In the genomic region with DNA sequence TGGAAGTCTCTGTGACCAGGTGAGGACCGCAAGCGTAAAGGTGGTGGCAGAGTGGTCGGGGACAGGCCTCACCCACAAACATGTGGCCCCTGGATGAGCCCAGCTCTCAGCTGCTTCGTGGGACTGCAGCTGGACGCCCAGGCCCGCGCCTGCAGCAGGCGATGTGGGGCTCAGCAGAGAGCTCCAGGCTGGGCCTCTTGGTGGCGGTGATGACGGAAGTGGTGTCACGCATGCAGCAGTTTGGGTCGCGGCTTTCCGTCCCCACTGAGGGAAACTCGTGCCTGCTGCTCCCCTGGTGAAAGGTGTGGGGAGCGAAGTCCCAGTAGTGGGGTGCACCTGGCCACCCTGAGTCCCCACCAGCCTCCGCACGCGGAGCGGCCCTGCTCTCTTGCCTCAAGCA, we compare ENCODE assay signal across 34 cellular contexts. TPM values are rescaled to one million over a fixed set of nuclear protein-coding genes. Genes with fewer than 3 reads are reported as not detected.
"Had no signal": no experiment of that assay in that cellular context is flagged by ENCODE, and none has a peak within 500 bp of the region (broad histone marks: within the 10 kb centered on the region; RNA-seq: fewer than 3 reads in every experiment).

No MANE protein-coding gene starts in this region.

- H3K4me3 ChIP-seq: ascending aorta, cardiac muscle cell, Peyer's patch had no signal

- H3K27ac Mint-ChIP-seq: activated B cell treated with CpG ODN at 0.5 μM for 24 hours; activated CD4-positive, alpha-beta memory T cell treated with anti-CD3 and anti-CD28 coated beads for 36 hours; activated naive CD4-positive, alpha-beta T cell treated with anti-CD3 and anti-CD28 coated beads for 36 hours; activated naive CD4-positive, alpha-beta T cell treated with anti-CD3 and anti-CD28 coated beads, Interleukin-2, amount 50 U/mL, for 72 hours; activated T-helper 1 cell treated with anti-CD3 and anti-CD28 coated beads, Interleukin-12 subunit alpha, Interleukin-12 subunit beta, Interleukin-2, Interleukin-4 antibody, amounts not matched to agents 30 ng/mL and 10 ng/mL and 1 ng/mL, durations not matched to agents 14 hours and 24 hours and 36 hours had no signal

- DNase-seq: activated B cell treated with CpG ODN at 0.5 μM for 24 hours; activated CD4-positive, alpha-beta memory T cell treated with anti-CD3 and anti-CD28 coated beads for 36 hours; activated CD4-positive, alpha-beta T cell treated with anti-CD3 and anti-CD28 coated beads for 4 hours; activated CD4-positive, alpha-beta T cell treated with anti-CD3 and anti-CD28 coated beads, Interleukin-2, amount 50 U/mL, for 1 hour; activated CD4-positive, CD25-positive, alpha-beta regulatory T cell treated with anti-CD3 and anti-CD28 coated beads, Interleukin-2, amount 50 U/mL, for 72 hours; activated CD8-positive, alpha-beta memory T cell treated with anti-CD3 and anti-CD28 coated beads, Interleukin-2, amount 50 U/mL, for 4 hours; activated gamma-delta T cell treated with Interleukin-2 at 50 U/mL for 16 hours; activated naive CD4-positive, alpha-beta T cell treated with anti-CD3 and anti-CD28 coated beads for 36 hours; activated T-cell treated with anti-CD3 and anti-CD28 coated beads for 4 hours; activated T-cell treated with anti-CD3 and anti-CD28 coated beads, Interleukin-2, amount 50 U/mL, for 4 hours; amniotic stem cell; Karpas-422; NCI-H1048; NCI-H1105 treated with DMSO at 0.1 percent for 48 hours; NCI-H1436; NCI-H1930; NCI-H2081 treated with DMSO at 0.1 percent for 48 hours; NCI-H226; NCI-H446 treated with DMSO at 0.1 percent for 48 hours; NCI-H524; PC-3; Peyer's patch; RPMI8226; SW 1271; T-helper 1 cell; T-helper 2 cell; T-helper 9 cell had no signal

- H3K4me1 ChIP-seq: ascending aorta had no signal

- H3K4me3 Mint-ChIP-seq: activated B cell treated with CpG ODN at 0.5 μM for 24 hours; activated CD4-positive, alpha-beta memory T cell treated with anti-CD3 and anti-CD28 coated beads for 36 hours; activated naive CD4-positive, alpha-beta T cell treated with anti-CD3 and anti-CD28 coated beads for 36 hours; activated T-cell treated with anti-CD3 and anti-CD28 coated beads, Interleukin-2, amount 50 U/mL, for 4 hours; activated T-helper 1 cell treated with anti-CD3 and anti-CD28 coated beads, Interleukin-12 subunit alpha, Interleukin-12 subunit beta, Interleukin-2, Interleukin-4 antibody, amounts not matched to agents 30 ng/mL and 10 ng/mL and 1 ng/mL, durations not matched to agents 14 hours and 24 hours and 36 hours; central memory CD8-positive, alpha-beta T cell had no signal

- H3K9me3 Mint-ChIP-seq: activated B cell treated with CpG ODN at 0.5 μM for 24 hours; activated CD4-positive, alpha-beta memory T cell treated with anti-CD3 and anti-CD28 coated beads for 36 hours; activated naive CD4-positive, alpha-beta T cell treated with anti-CD3 and anti-CD28 coated beads for 36 hours; activated naive CD4-positive, alpha-beta T cell treated with anti-CD3 and anti-CD28 coated beads, Interleukin-2, amount 50 U/mL, for 72 hours; activated T-cell treated with anti-CD3 and anti-CD28 coated beads, Interleukin-2, amount 50 U/mL, for 4 hours; activated T-helper 1 cell treated with anti-CD3 and anti-CD28 coated beads, Interleukin-12 subunit alpha, Interleukin-12 subunit beta, Interleukin-2, Interleukin-4 antibody, amounts not matched to agents 30 ng/mL and 10 ng/mL and 1 ng/mL, durations not matched to agents 14 hours and 24 hours and 36 hours; central memory CD8-positive, alpha-beta T cell had no signal

- H3K27me3 ChIP-seq: ascending aorta, cardiac muscle cell, Peyer's patch had no signal

- H3K9me3 ChIP-seq: ascending aorta, Peyer's patch had no signal

- H3K27ac ChIP-seq: ascending aorta, cardiac muscle cell, Peyer's patch, VCaP had no signal

- H3K27me3 Mint-ChIP-seq: activated B cell treated with CpG ODN at 0.5 μM for 24 hours; activated CD4-positive, alpha-beta memory T cell treated with anti-CD3 and anti-CD28 coated beads for 36 hours; central memory CD8-positive, alpha-beta T cell had no signal

- ATAC-seq: activated T-cell treated with anti-CD3 and anti-CD28 coated beads, Interleukin-2, amount 50 U/mL, for 4 hours; PC-3 had no signal

RNA-seq across cellular contexts. Expression of a gene that starts 43.5 kb away (rescaled TPM):
- total RNA-seq: activated naive CD4-positive, alpha-beta T cell treated with anti-CD3 and anti-CD28 coated beads for 36 hours; MCF 10A; PC-3 had no signal

RNA-seq across cellular contexts. Expression of a gene that starts 58.4 kb away (rescaled TPM):
- total RNA-seq: ascending aorta had no signal
